ENCODE assay signal across 1 cellular context in the genomic region with DNA sequence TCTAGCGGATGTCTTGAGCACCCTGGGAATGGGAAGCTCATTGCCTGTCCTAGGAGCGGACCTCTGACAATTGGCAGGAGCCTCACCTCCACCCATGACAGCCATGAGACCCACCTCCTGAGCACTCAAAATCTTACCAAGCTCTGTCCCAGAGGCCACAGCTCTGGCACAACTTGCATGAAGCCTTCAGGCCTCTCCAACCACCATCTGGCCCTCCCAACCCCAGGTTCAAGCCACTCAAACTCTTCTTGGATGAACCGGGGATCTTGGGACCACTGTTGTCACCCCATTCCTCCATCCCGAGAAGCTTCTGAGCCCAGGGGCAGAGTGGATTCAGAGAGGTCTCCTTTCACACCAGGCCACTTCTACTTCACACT.
TF ChIP-seq lines count a peak whose summit lies in the region.

No MANE protein-coding gene starts in this region.

TF ChIP-seq in GM23338, 12 proteins besides CTCF, POLR2A, EP300 and RAD21 (continued from another document):
- TF ChIP-seq ETS1 (IDR thresholded peaks at IDR 0.05) (no peak), ZNF331 (CRISPR knock-in tag; IDR thresholded peaks at IDR 0.05; ENCODE audit: low read depth) (no peak), CREB1 (CRISPR knock-in tag; IDR thresholded peaks at IDR 0.05; ENCODE audit: low read depth) (no peak)
